In the genomic region with DNA sequence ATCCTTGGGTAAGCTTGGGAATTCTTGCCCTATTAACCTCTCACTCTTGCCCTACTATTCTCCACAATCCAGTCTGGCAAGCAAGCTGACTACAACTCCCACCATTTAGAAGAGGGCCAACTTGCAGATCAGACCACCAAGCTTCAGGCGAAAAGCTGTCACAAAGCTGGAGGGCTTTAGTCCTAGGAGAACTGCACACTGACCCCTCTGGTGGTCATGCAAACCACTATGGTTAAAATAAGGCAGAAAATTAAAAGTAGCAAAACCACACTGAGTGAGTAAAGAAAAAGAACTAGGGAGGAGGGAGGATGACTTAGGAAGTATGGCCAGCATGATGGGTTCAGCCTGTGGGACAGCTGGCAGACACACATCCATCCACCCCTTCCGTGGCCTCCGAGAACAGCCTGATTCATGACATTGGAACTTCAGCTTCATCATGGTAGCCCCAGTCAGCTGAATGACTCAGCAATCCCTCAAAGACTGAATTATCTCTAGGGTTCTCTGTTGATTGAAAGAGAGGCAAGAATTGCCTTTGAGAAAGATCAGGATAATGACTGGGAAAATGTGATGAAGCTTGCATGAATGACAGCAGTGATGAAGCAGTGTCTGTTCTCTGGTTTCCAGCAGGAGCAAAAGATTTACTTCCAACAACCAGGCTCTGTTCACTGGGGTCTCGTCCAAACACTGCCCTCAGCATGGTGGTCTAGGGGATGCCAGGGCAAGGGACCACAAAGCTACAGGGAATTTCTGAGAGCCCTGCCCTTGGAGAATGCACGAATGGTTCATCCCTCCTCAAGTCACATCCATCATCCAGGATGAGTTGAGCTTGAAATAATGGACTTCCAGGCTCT, we compare ENCODE assay signal across 10 cellular contexts. TPM values are rescaled to one million over a fixed set of nuclear protein-coding genes. Genes with fewer than 3 reads are reported as not detected.
DNase-seq lines count a peak whose midpoint lies in the region; ATAC-seq, FAIRE-seq and TF ChIP-seq lines count a peak whose summit lies in the region.
"Had no signal": no experiment of that assay in that cellular context is flagged by ENCODE, and none has a peak within 500 bp of the region (broad histone marks: within the 10 kb centered on the region; RNA-seq: fewer than 3 reads in every experiment).

No MANE protein-coding gene starts in this region.

- peak overlapping the region; percentile 77 for H3K27ac ChIP-seq in astrocyte (ENCODE audit: low read depth, low read length)
- H3K27ac ChIP-seq in vagina: peak overlapping the region; percentile 75

- H3K4me1 Mint-ChIP-seq in activated CD4-positive, alpha-beta T cell treated with anti-CD3 and anti-CD28 coated beads for 36 hours: peaks cover 40% of the 10 kb centered on the region
- H3K4me1 Mint-ChIP-seq in activated CD4-positive, alpha-beta T cell treated with anti-CD3 and anti-CD28 coated beads, Interleukin-2, amount 10 ng/mL, durations not matched to agents 7 days and 5 days: peaks cover 32% of the 10 kb centered on the region
- peaks cover 37% of the 10 kb centered on the region for H3K4me1 Mint-ChIP-seq in astrocyte (ENCODE audit: low read depth, unreplicated experiment)

- intact Hi-C loops in activated CD4-positive, alpha-beta T cell treated with anti-CD3 and anti-CD28 coated beads for 36 hours (cut with DNase I, micrococcal nuclease): loop anchor here in 1 of 2 experiments (1.0 kb wide), 1 partner anchor 44 kb away; no protein-coding TSS in a partner anchor
- intact Hi-C loops in vagina (cut with DNase I): no loop called here

- H4K20me1 ChIP-seq in astrocyte (ENCODE audit: insufficient read depth, low read length): no peaks in the 10 kb centered on the region

- TF ChIP-seq CTCF in astrocyte (IDR thresholded peaks at IDR 0.05; ENCODE audit: insufficient read depth, low read depth, low read length) (peak; percentile 42), vagina (IDR thresholded peaks at IDR 0.05) (no peak)

- TF ChIP-seq POLR2A in vagina (IDR thresholded peaks at IDR 0.05): no peak

- no peak for DNase-seq in activated CD4-positive, alpha-beta T cell treated with anti-CD3 and anti-CD28 coated beads for 36 hours
- no peak for DNase-seq in activated CD4-positive, alpha-beta T cell treated with anti-CD3 and anti-CD28 coated beads, Interleukin-2, amount 10 ng/mL, durations not matched to agents 7 days and 5 days
- DNase-seq in astrocyte (ENCODE audit: low read depth): peak; percentile 99
- peak; percentile 98 for DNase-seq in kidney glomerular epithelial cell (lab: John Stamatoyannopoulos, UW)
- DNase-seq in vagina (ENCODE audit: extremely low spot score in 2 of 2): no peak
- no peak for DNase-seq in NCI-H345 (lab: John Stamatoyannopoulos, UW)
- DNase-seq in stimulated activated CD4-positive, alpha-beta T cell treated with anti-CD3 and anti-CD28 coated beads, Interleukin-4, amount 100 ng/mL, for 4 hours: no peak
- no peak for DNase-seq in Ammon's horn (ENCODE audit: low spot score)
- DNase-seq: CD4-positive, CD25-positive, alpha-beta regulatory T cell; NCI-H774 had no signal

- peak overlapping the region; percentile 82 for H3K4me2 ChIP-seq in astrocyte (ENCODE audit: low read length)

- peak; percentile 31 for ATAC-seq in activated CD4-positive, alpha-beta T cell treated with anti-CD3 and anti-CD28 coated beads for 36 hours

- no peaks in the 10 kb centered on the region for H3K27me3 Mint-ChIP-seq in activated CD4-positive, alpha-beta T cell treated with anti-CD3 and anti-CD28 coated beads for 36 hours
- H3K27me3 Mint-ChIP-seq in activated CD4-positive, alpha-beta T cell treated with anti-CD3 and anti-CD28 coated beads, Interleukin-2, amount 10 ng/mL, durations not matched to agents 7 days and 5 days: no peaks in the 10 kb centered on the region
- no peaks in the 10 kb centered on the region for H3K27me3 Mint-ChIP-seq in astrocyte (ENCODE audit: low read depth, unreplicated experiment)
- H3K27me3 Mint-ChIP-seq: CD4-positive, CD25-positive, alpha-beta regulatory T cell had no signal

- no peaks in the 10 kb centered on the region for H3K9me3 ChIP-seq in astrocyte (ENCODE audit: insufficient read depth, low read depth, low read length)
- no peaks in the 10 kb centered on the region for H3K9me3 ChIP-seq in vagina

- no peak overlapping the region for H3K4me3 Mint-ChIP-seq in activated CD4-positive, alpha-beta T cell treated with anti-CD3 and anti-CD28 coated beads for 36 hours
- H3K4me3 Mint-ChIP-seq in activated CD4-positive, alpha-beta T cell treated with anti-CD3 and anti-CD28 coated beads, Interleukin-2, amount 10 ng/mL, durations not matched to agents 7 days and 5 days: no peak overlapping the region
- H3K4me3 Mint-ChIP-seq in astrocyte (ENCODE audit: unreplicated experiment): peak overlapping the region; percentile 47
- H3K4me3 Mint-ChIP-seq: CD4-positive, CD25-positive, alpha-beta regulatory T cell had no signal

- H3K9ac ChIP-seq in astrocyte (ENCODE audit: low read length): peak overlapping the region; percentile 38

- H3K36me3 ChIP-seq in astrocyte (ENCODE audit: insufficient read depth, low read length) (no peaks in the 10 kb centered on the region), vagina (no peaks in the 10 kb centered on the region)

- H3K4me3 ChIP-seq in astrocyte (ENCODE audit: insufficient read depth, low read depth, low read length) (peak overlapping the region; percentile 22), vagina (no peak overlapping the region)

- POLR2A ChIA-PET in activated CD4-positive, alpha-beta T cell treated with anti-CD3 and anti-CD28 coated beads for 36 hours (lab: Charles Lee): interaction anchor here (0.6 kb wide), 1 partner anchor 71 kb away, joined by 3 read pairs; no protein-coding TSS in a partner anchor
- POLR2A ChIA-PET in activated CD4-positive, alpha-beta T cell treated with anti-CD3 and anti-CD28 coated beads, Interleukin-2, amount 10 ng/mL, durations not matched to agents 7 days and 5 days (lab: Charles Lee): no interaction called here

- H3K36me3 Mint-ChIP-seq in activated CD4-positive, alpha-beta T cell treated with anti-CD3 and anti-CD28 coated beads for 36 hours (ENCODE audit: low read depth): peaks cover 3% of the 10 kb centered on the region
- peaks cover 3% of the 10 kb centered on the region for H3K36me3 Mint-ChIP-seq in activated CD4-positive, alpha-beta T cell treated with anti-CD3 and anti-CD28 coated beads, Interleukin-2, amount 10 ng/mL, durations not matched to agents 7 days and 5 days (ENCODE audit: low read depth)
- H3K36me3 Mint-ChIP-seq in astrocyte (ENCODE audit: low read depth, unreplicated experiment): peaks cover 3% of the 10 kb centered on the region

- no peaks in the 10 kb centered on the region for H3K27me3 ChIP-seq in astrocyte (ENCODE audit: insufficient read depth, low read length)
- no peaks in the 10 kb centered on the region for H3K27me3 ChIP-seq in vagina

- H2AFZ ChIP-seq in astrocyte (ENCODE audit: low read depth, low read length): no peak overlapping the region

- peak overlapping the region; percentile 0 for H3K27ac Mint-ChIP-seq in activated CD4-positive, alpha-beta T cell treated with anti-CD3 and anti-CD28 coated beads for 36 hours
- no peak overlapping the region for H3K27ac Mint-ChIP-seq in activated CD4-positive, alpha-beta T cell treated with anti-CD3 and anti-CD28 coated beads, Interleukin-2, amount 10 ng/mL, durations not matched to agents 7 days and 5 days
- peak overlapping the region; percentile 99 for H3K27ac Mint-ChIP-seq in astrocyte (ENCODE audit: unreplicated experiment)

- H3K79me2 ChIP-seq in astrocyte (ENCODE audit: insufficient read depth, low read length): peaks cover 3% of the 10 kb centered on the region

- H3K4me1 ChIP-seq in astrocyte (ENCODE audit: insufficient read depth, low read length): peaks cover 13% of the 10 kb centered on the region
- H3K4me1 ChIP-seq in vagina: peaks cover 27% of the 10 kb centered on the region

- FAIRE-seq in astrocyte (lab: Jason Lieb, UNC): peak; percentile 92

- CTCF ChIA-PET in activated CD4-positive, alpha-beta T cell treated with anti-CD3 and anti-CD28 coated beads for 36 hours (lab: Charles Lee): interaction anchor here (0.6 to 1.1 kb wide), 3 partner anchors 57 to 716 kb away, joined by 3 to 5 read pairs (median 3); no protein-coding TSS in a partner anchor
- CTCF ChIA-PET in activated CD4-positive, alpha-beta T cell treated with anti-CD3 and anti-CD28 coated beads, Interleukin-2, amount 10 ng/mL, durations not matched to agents 7 days and 5 days (lab: Charles Lee): interaction anchor here (0.5 to 1.4 kb wide), 4 partner anchors 20 to 268 kb away, joined by 3 to 5 read pairs (median 4); partner anchors contain the start of genes MPHOSPH9 and MTRFR

- no peaks in the 10 kb centered on the region for H3K9me3 Mint-ChIP-seq in activated CD4-positive, alpha-beta T cell treated with anti-CD3 and anti-CD28 coated beads for 36 hours (ENCODE audit: low read depth)
- no peaks in the 10 kb centered on the region for H3K9me3 Mint-ChIP-seq in activated CD4-positive, alpha-beta T cell treated with anti-CD3 and anti-CD28 coated beads, Interleukin-2, amount 10 ng/mL, durations not matched to agents 7 days and 5 days
- H3K9me3 Mint-ChIP-seq in astrocyte (ENCODE audit: unreplicated experiment): no peaks in the 10 kb centered on the region
- H3K9me3 Mint-ChIP-seq: CD4-positive, CD25-positive, alpha-beta regulatory T cell had no signal

RNA-seq across cellular contexts. Expression of gene PITPNM2, which starts 24.4 kb away (rescaled TPM):
- total RNA-seq in activated CD4-positive, alpha-beta T cell treated with anti-CD3 and anti-CD28 coated beads for 36 hours: 1 to 10 TPM; 8.3 to 9.5 TPM
- total RNA-seq in activated CD4-positive, alpha-beta T cell treated with anti-CD3 and anti-CD28 coated beads, Interleukin-2, amount 10 ng/mL, durations not matched to agents 7 days and 5 days: 10 to 100 TPM; 19.0 to 21.8 TPM
- total RNA-seq in astrocyte (13.2 and 14.2 TPM in 2 replicates), vagina (8.1 TPM)

Comparison
In these comparisons a context has a peak if more than half of its experiments do, and no peak if none do; other contexts are left out.
1. DNase-seq: peak in astrocyte (single experiment) and kidney glomerular epithelial cell (single experiment); none in activated CD4-positive, alpha-beta T cell treated with anti-CD3 and anti-CD28 coated beads for 36 hours (single experiment), activated CD4-positive, alpha-beta T cell treated with anti-CD3 and anti-CD28 coated beads, Interleukin-2, amount 10 ng/mL, durations not matched to agents 7 days and 5 days (single experiment), vagina (0 of 2), NCI-H345 (single experiment), stimulated activated CD4-positive, alpha-beta T cell treated with anti-CD3 and anti-CD28 coated beads, Interleukin-4, amount 100 ng/mL, for 4 hours (0 of 2) and Ammon's horn (single experiment).